Comparison of ENCODE assay signal across 9 cellular contexts in the genomic region with DNA sequence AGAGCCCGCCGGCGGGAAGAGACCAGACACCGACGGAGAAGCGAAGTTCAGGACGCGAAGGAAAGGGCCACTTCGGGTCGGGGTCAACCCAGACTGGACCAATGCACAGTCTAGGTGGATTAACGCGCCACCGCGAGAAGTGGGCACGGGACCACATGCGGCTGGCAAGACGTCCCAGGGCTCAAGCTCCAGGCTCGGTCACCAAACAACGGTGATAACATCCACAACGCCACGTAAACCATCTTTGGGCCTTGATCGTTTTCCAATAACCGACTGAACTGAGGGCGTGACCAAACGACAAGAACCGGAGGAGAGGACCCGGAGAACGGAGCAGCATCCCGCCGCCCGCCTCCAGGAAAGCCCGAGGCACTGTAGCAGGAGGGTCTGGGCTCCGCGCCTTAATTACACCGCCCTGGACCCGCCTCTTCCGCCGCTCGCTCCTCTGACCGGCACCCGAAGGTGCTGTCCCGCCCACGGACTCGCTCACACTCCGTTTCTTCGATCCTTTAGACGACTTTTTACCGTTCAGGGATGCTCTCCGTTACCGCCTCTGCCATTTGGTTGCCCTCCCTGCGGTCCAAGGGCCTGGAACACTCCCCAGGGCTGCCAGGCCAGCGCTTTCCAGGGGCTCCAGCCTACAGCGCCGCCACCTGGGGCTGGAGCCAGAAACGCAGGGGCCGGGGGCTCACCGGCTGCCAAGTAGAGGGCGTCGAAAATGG. TPM values are rescaled to one million over a fixed set of nuclear protein-coding genes. Genes with fewer than 3 reads are reported as not detected.
DNase-seq lines count a peak whose midpoint lies in the region; ATAC-seq and TF ChIP-seq lines count a peak whose summit lies in the region.
"Had no signal": no experiment of that assay in that cellular context is flagged by ENCODE, and none has a peak within 500 bp of the region (broad histone marks: within the 10 kb centered on the region; RNA-seq: fewer than 3 reads in every experiment).

No MANE protein-coding gene starts in this region.

- H3K27ac Mint-ChIP-seq in activated CD4-positive, alpha-beta T cell treated with anti-CD3 and anti-CD28 coated beads, Interleukin-2, amount 10 ng/mL, durations not matched to agents 7 days and 5 days: peak overlapping the region; percentile 90

- DNase-seq in AG04449 (ENCODE audit: low read depth, low spot score) (no peak), NCI-H2196 treated with DMSO at 0.1 percent for 48 hours (lab: John Stamatoyannopoulos, UW; ENCODE audit: unreplicated experiment) (peak; percentile 37), ecto neural progenitor cell (ENCODE audit: low spot score) (peak; percentile 79), lung microvascular endothelial cell (ENCODE audit: low read depth in 2 of 2) (peak; percentile 45 to 48)
- peak; percentile 53 for DNase-seq in activated CD4-positive, alpha-beta T cell treated with anti-CD3 and anti-CD28 coated beads, Interleukin-2, amount 10 ng/mL, durations not matched to agents 7 days and 5 days
- peak; percentile 29 for DNase-seq in stimulated activated CD8-positive, alpha-beta memory T cell treated with anti-CD3 and anti-CD28 coated beads, Interleukin-12 subunit alpha, Interleukin-12 subunit beta, amount 100 ng/mL, for 4 hours (ENCODE audit: low read depth)

- CTCF ChIA-PET in AG04449 (lab: Yijun Ruan, JAX): interaction anchor here (1.0 to 7.8 kb wide), 5 partner anchors 11 to 693 kb away, joined by 3 to 49 read pairs (median 5); no protein-coding TSS in a partner anchor
- CTCF ChIA-PET in activated CD4-positive, alpha-beta T cell treated with anti-CD3 and anti-CD28 coated beads, Interleukin-2, amount 10 ng/mL, durations not matched to agents 7 days and 5 days (lab: Charles Lee): interaction anchor here (1.1 to 1.5 kb wide), 2 partner anchors 39 to 690 kb away, joined by 3 read pairs; no protein-coding TSS in a partner anchor

- peaks cover 41% of the 10 kb centered on the region for H3K27me3 Mint-ChIP-seq in activated CD4-positive, alpha-beta T cell treated with anti-CD3 and anti-CD28 coated beads, Interleukin-2, amount 10 ng/mL, durations not matched to agents 7 days and 5 days

- H3K4me3 ChIP-seq in AG04449 (ENCODE audit: low read depth, low read length): peak overlapping the region; percentile 81

- TF ChIP-seq CTCF in AG04449 (IDR thresholded peaks at IDR 0.05; ENCODE audit: insufficient read depth, low read length, missing control alignments): peak; percentile 70

- ATAC-seq in GM18517 (IDR thresholded peaks at IDR 0.05; ENCODE audit: unreplicated experiment) (peak; percentile 96), HG02973 (IDR thresholded peaks at IDR 0.05; ENCODE audit: unreplicated experiment) (peak; percentile 98)

- H3K4me3 Mint-ChIP-seq in activated CD4-positive, alpha-beta T cell treated with anti-CD3 and anti-CD28 coated beads, Interleukin-2, amount 10 ng/mL, durations not matched to agents 7 days and 5 days: peak overlapping the region; percentile 90

- no peaks in the 10 kb centered on the region for H3K9me3 Mint-ChIP-seq in activated CD4-positive, alpha-beta T cell treated with anti-CD3 and anti-CD28 coated beads, Interleukin-2, amount 10 ng/mL, durations not matched to agents 7 days and 5 days

- POLR2A ChIA-PET in AG04449 (lab: Yijun Ruan, JAX): interaction anchor here (1.0 to 1.2 kb wide), 3 partner anchors 9 to 24 kb away, joined by 3 to 5 read pairs (median 5); no protein-coding TSS in a partner anchor
- POLR2A ChIA-PET in activated CD4-positive, alpha-beta T cell treated with anti-CD3 and anti-CD28 coated beads, Interleukin-2, amount 10 ng/mL, durations not matched to agents 7 days and 5 days (lab: Charles Lee): interaction anchor here (0.6 kb wide), 1 partner anchor 49 kb away, joined by 3 read pairs; no protein-coding TSS in a partner anchor

- H3K4me1 Mint-ChIP-seq in activated CD4-positive, alpha-beta T cell treated with anti-CD3 and anti-CD28 coated beads, Interleukin-2, amount 10 ng/mL, durations not matched to agents 7 days and 5 days: peaks cover 42% of the 10 kb centered on the region

- H3K36me3 Mint-ChIP-seq in activated CD4-positive, alpha-beta T cell treated with anti-CD3 and anti-CD28 coated beads, Interleukin-2, amount 10 ng/mL, durations not matched to agents 7 days and 5 days (ENCODE audit: low read depth): peaks cover 3% of the 10 kb centered on the region

RNA-seq across cellular contexts. Expression of a gene that starts 44.1 kb away (rescaled TPM):
- total RNA-seq in activated CD4-positive, alpha-beta T cell treated with anti-CD3 and anti-CD28 coated beads, Interleukin-2, amount 10 ng/mL, durations not matched to agents 7 days and 5 days: not detected
- total RNA-seq in lung microvascular endothelial cell: not detected in 2 replicates
- total RNA-seq: SK-MEL-5 had no signal

RNA-seq across cellular contexts. Expression of a gene that starts 46.9 kb away (rescaled TPM):
- 1 to 10 TPM; 5.0 to 6.1 TPM for total RNA-seq in activated CD4-positive, alpha-beta T cell treated with anti-CD3 and anti-CD28 coated beads, Interleukin-2, amount 10 ng/mL, durations not matched to agents 7 days and 5 days
- total RNA-seq in lung microvascular endothelial cell: 0.22 TPM in 1 of 2 replicates, not detected in the other
- total RNA-seq: SK-MEL-5 had no signal

RNA-seq across cellular contexts. Expression of a gene that starts 52.5 kb away (rescaled TPM):
- not detected for total RNA-seq in activated CD4-positive, alpha-beta T cell treated with anti-CD3 and anti-CD28 coated beads, Interleukin-2, amount 10 ng/mL, durations not matched to agents 7 days and 5 days
- total RNA-seq in lung microvascular endothelial cell: not detected in 2 replicates
- total RNA-seq: SK-MEL-5 had no signal

RNA-seq across cellular contexts. Expression of a gene that starts 59.8 kb away (rescaled TPM):
- total RNA-seq in activated CD4-positive, alpha-beta T cell treated with anti-CD3 and anti-CD28 coated beads, Interleukin-2, amount 10 ng/mL, durations not matched to agents 7 days and 5 days: 1 to 10 TPM in 1 of 2 experiments, under 1 TPM in 1; 0.57 to 1.5 TPM
- under 0.01 TPM in 1 of 2 replicates, not detected in the other for total RNA-seq in lung microvascular endothelial cell
- total RNA-seq: SK-MEL-5 had no signal
